ENCODE assay signal across 22 cellular contexts in the genomic region with DNA sequence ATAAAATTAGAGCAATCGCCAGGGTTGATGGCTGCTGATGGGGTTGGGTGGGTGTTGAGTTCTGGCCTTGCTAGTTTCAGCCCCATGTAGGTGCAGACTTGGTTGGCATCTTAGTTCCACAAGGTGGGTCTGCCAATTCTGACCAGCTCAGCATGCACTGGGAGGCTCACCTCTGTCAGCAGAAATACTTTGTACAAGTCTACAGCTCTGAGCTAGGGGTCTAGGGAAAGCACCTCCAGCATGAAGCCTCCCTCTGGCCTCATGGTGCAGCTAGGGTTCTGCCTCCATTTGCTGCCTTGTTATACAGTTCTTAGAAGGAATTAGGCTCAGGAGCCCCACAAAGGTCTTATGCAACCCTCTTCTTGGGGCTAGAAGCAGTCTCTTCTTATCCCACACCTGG.
"Had no signal": no experiment of that assay in that cellular context is flagged by ENCODE, and none has a peak within 500 bp of the region (broad histone marks: within the 10 kb centered on the region; RNA-seq: fewer than 3 reads in every experiment).

No MANE protein-coding gene starts in this region.

- H3K27ac Mint-ChIP-seq: IgD-negative memory B cell had no signal

- H3K4me3 ChIP-seq: K562, SJSA1, SK-N-MC had no signal

- H3K4me3 Mint-ChIP-seq: IgD-negative memory B cell had no signal

- H3K36me3 ChIP-seq: SJSA1 had no signal

- H3K4me1 Mint-ChIP-seq: IgD-negative memory B cell had no signal

- H3K27ac ChIP-seq: KMS-11, SJSA1, SK-N-MC had no signal

- H3K4me1 ChIP-seq: SJSA1 had no signal

- H3K9ac ChIP-seq: KMS-11 had no signal

- H3K36me3 Mint-ChIP-seq: IgD-negative memory B cell had no signal

- DNase-seq: Kasumi-1, MM.1S, NCI-H1092 treated with DMSO at 0.1 percent for 48 hours, NCI-H1436, NCI-H187, NCI-H2029, NCI-H2081 treated with DMSO at 0.1 percent for 48 hours, NCI-H2171, NCI-H226, NCI-H446, NCI-H510A, NCI-H524 treated with DMSO at 0.1 percent for 48 hours, NCI-H69, NCI-H774, Right ventricle myocardium superior, RPMI8226, SIG-M5 had no signal

- ATAC-seq: K562 had no signal

- H3K9me3 ChIP-seq: SJSA1 had no signal
